ENCODE assay signal across 14 cellular contexts in genomic region chr11:63851354-63851753, GRCh38. TPM values are rescaled to one million over a fixed set of nuclear protein-coding genes. Genes with fewer than 3 reads are reported as not detected.
DNase-seq lines count a peak whose midpoint lies in the region; ATAC-seq and TF ChIP-seq lines count a peak whose summit lies in the region.
"Had no signal": no experiment of that assay in that cellular context is flagged by ENCODE, and none has a peak within 500 bp of the region (broad histone marks: within the 10 kb centered on the region; RNA-seq: fewer than 3 reads in every experiment).

No MANE protein-coding gene starts in this region.

- peaks cover 5% of the 10 kb centered on the region for H3K27me3 Mint-ChIP-seq in GM23338 (ENCODE audit: insufficient read depth, low read depth, poor library complexity)
- no peaks in the 10 kb centered on the region for H3K27me3 Mint-ChIP-seq in T-helper 2 cell treated with Interferon-gamma antibody and Interleukin-4, amounts not matched to agents 5 μg/mL and 100 μg/mL, for 36 hours (ENCODE audit: low read depth)
- no peaks in the 10 kb centered on the region for H3K27me3 Mint-ChIP-seq in stimulated activated memory B cell treated with anti-CD40 and anti-IgM and Interleukin-4, amounts not matched to agents 10 μg/mL and 1 μg/mL and 100 μg/mL, for 72 hours

- 0 out of 2 replicates have a peak overlapping the region, but pooled peaks have one; percentile 63 for H3K27ac ChIP-seq in GM23338 (ENCODE audit: low read depth)
- peak overlapping the region; percentile 63 for H3K27ac ChIP-seq in hepatocyte
- H3K27ac ChIP-seq in left lung = peak overlapping the region in 1 of 2 donors; percentile 46
- H3K27ac ChIP-seq: upper lobe of right lung had no signal

- peaks cover 30% of the 10 kb centered on the region for H3K36me3 Mint-ChIP-seq in GM23338 (ENCODE audit: low read depth)
- H3K36me3 Mint-ChIP-seq in T-helper 2 cell treated with Interferon-gamma antibody and Interleukin-4, amounts not matched to agents 5 μg/mL and 100 μg/mL, for 36 hours (ENCODE audit: low read depth) = peaks cover 32% of the 10 kb centered on the region
- H3K36me3 Mint-ChIP-seq in stimulated activated memory B cell treated with anti-CD40 and anti-IgM and Interleukin-4, amounts not matched to agents 10 μg/mL and 1 μg/mL and 100 μg/mL, for 72 hours = peaks cover 19% of the 10 kb centered on the region

- H3K4me1 Mint-ChIP-seq in GM23338 = peaks cover 30% of the 10 kb centered on the region
- peaks cover 54% of the 10 kb centered on the region for H3K4me1 Mint-ChIP-seq in T-helper 2 cell treated with Interferon-gamma antibody and Interleukin-4, amounts not matched to agents 5 μg/mL and 100 μg/mL, for 36 hours (ENCODE audit: low read depth)
- H3K4me1 Mint-ChIP-seq in stimulated activated memory B cell treated with anti-CD40 and anti-IgM and Interleukin-4, amounts not matched to agents 10 μg/mL and 1 μg/mL and 100 μg/mL, for 72 hours = peaks cover 46% of the 10 kb centered on the region

- 64% methylated on average over 2 of the region's 2 CpGs for WGBS in hepatocyte (ENCODE audit: low lambda C conversion rate, missing lambda C conversion rate)

- ATAC-seq in GM23338 = no peak
- ATAC-seq in stimulated activated memory B cell treated with anti-CD40 and anti-IgM and Interleukin-4, amounts not matched to agents 10 μg/mL and 1 μg/mL and 100 μg/mL, for 72 hours = no peak
- ATAC-seq in HG02623 (IDR thresholded peaks at IDR 0.05; ENCODE audit: unreplicated experiment) = no peak
- ATAC-seq in left lung = no peak
- no peak for ATAC-seq in HG03280 (IDR thresholded peaks at IDR 0.05; ENCODE audit: unreplicated experiment)
- no peak for ATAC-seq in GM19023 (IDR thresholded peaks at IDR 0.05; ENCODE audit: unreplicated experiment)
- ATAC-seq: esophagus mucosa, K562, upper lobe of right lung had no signal

- H3K9me3 ChIP-seq in hepatocyte (ENCODE audit: low read depth) (no peaks in the 10 kb centered on the region), left lung (no peaks in the 10 kb centered on the region)
- H3K9me3 ChIP-seq: upper lobe of right lung had no signal

- peaks cover 4% of the 10 kb centered on the region; the same call in 1 of the 3 replicates for H3K9me3 Mint-ChIP-seq in GM23338
- H3K9me3 Mint-ChIP-seq in T-helper 2 cell treated with Interferon-gamma antibody and Interleukin-4, amounts not matched to agents 5 μg/mL and 100 μg/mL, for 36 hours = no peaks in the 10 kb centered on the region
- H3K9me3 Mint-ChIP-seq in stimulated activated memory B cell treated with anti-CD40 and anti-IgM and Interleukin-4, amounts not matched to agents 10 μg/mL and 1 μg/mL and 100 μg/mL, for 72 hours = no peaks in the 10 kb centered on the region

- H3K27ac Mint-ChIP-seq in GM23338 = no peak overlapping the region
- peak overlapping the region; percentile 78 for H3K27ac Mint-ChIP-seq in T-helper 2 cell treated with Interferon-gamma antibody and Interleukin-4, amounts not matched to agents 5 μg/mL and 100 μg/mL, for 36 hours
- peak overlapping the region; percentile 20 for H3K27ac Mint-ChIP-seq in stimulated activated memory B cell treated with anti-CD40 and anti-IgM and Interleukin-4, amounts not matched to agents 10 μg/mL and 1 μg/mL and 100 μg/mL, for 72 hours

- H3K36me3 ChIP-seq in GM23338 (ENCODE audit: insufficient read depth) = peaks cover 4% of the 10 kb centered on the region; the same call in 1 of the 2 replicates
- no peaks in the 10 kb centered on the region for H3K36me3 ChIP-seq in hepatocyte (replicated peaks; ENCODE audit: insufficient read depth, low read depth)
- H3K36me3 ChIP-seq in left lung = peaks cover 0 to 20% of the 10 kb centered on the region in 2 donors

- intact Hi-C loops in left lung (cut with DNase I) = no loop called here

- H3K4me3 ChIP-seq in GM23338 = no peak overlapping the region
- no peak overlapping the region for H3K4me3 ChIP-seq in hepatocyte
- H3K4me3 ChIP-seq in left lung = no peak overlapping the region
- H3K4me3 ChIP-seq: K562, upper lobe of right lung had no signal

- H3K27me3 ChIP-seq in GM23338 (ENCODE audit: insufficient read depth) (no peaks in the 10 kb centered on the region), hepatocyte (no peaks in the 10 kb centered on the region), left lung (no peaks in the 10 kb centered on the region)
- H3K27me3 ChIP-seq: upper lobe of right lung had no signal

- H3K4me3 Mint-ChIP-seq in GM23338 = no peak overlapping the region; the same call in 2 of the 3 replicates
- H3K4me3 Mint-ChIP-seq in T-helper 2 cell treated with Interferon-gamma antibody and Interleukin-4, amounts not matched to agents 5 μg/mL and 100 μg/mL, for 36 hours = peak overlapping the region; percentile 66
- H3K4me3 Mint-ChIP-seq in stimulated activated memory B cell treated with anti-CD40 and anti-IgM and Interleukin-4, amounts not matched to agents 10 μg/mL and 1 μg/mL and 100 μg/mL, for 72 hours = peak overlapping the region; percentile 57

- no peak for TF ChIP-seq CTCF in GM23338 (conservative IDR thresholded peaks at IDR 0.05; ENCODE audit: low read depth in 2 of 2)
- TF ChIP-seq CTCF in hepatocyte (IDR thresholded peaks at IDR 0.05; ENCODE audit: poor library complexity) = no peak
- no peak for TF ChIP-seq CTCF in left lung (IDR thresholded peaks at IDR 0.05)

- peaks cover 4% of the 10 kb centered on the region; the same call in 1 of the 2 replicates for H3F3A ChIP-seq in GM23338 (replicated peaks; ENCODE audit: low read depth)

- H3K79me2 ChIP-seq in GM23338 (replicated peaks; ENCODE audit: insufficient read depth) (peaks cover 99% of the 10 kb centered on the region), hepatocyte (peaks cover 97% of the 10 kb centered on the region)

- DNase-seq in GM23338 (ENCODE audit: low spot score) = no peak
- DNase-seq in T-helper 2 cell treated with Interferon-gamma antibody and Interleukin-4, amounts not matched to agents 5 μg/mL and 100 μg/mL, for 36 hours (ENCODE audit: low spot score) = no peak
- no peak for DNase-seq in hepatocyte (ENCODE audit: low spot score)
- DNase-seq in left lung = no peak
- DNase-seq: activated CD4-positive, CD25-positive, alpha-beta regulatory T cell; DMS79; occipital lobe; upper lobe of right lung had no signal

- H4K20me1 ChIP-seq in GM23338 (replicated peaks; ENCODE audit: insufficient read depth) = peaks cover 54% of the 10 kb centered on the region
- peaks cover 31% of the 10 kb centered on the region for H4K20me1 ChIP-seq in hepatocyte (ENCODE audit: insufficient read depth, poor library complexity, severe bottlenecking)

- H3K4me2 ChIP-seq in GM23338 (no peak overlapping the region), hepatocyte (peak overlapping the region; percentile 44)

- no peak overlapping the region for H2AFZ ChIP-seq in GM23338
- no peak overlapping the region for H2AFZ ChIP-seq in hepatocyte

- peaks cover 18% of the 10 kb centered on the region for H3K4me1 ChIP-seq in GM23338 (ENCODE audit: insufficient read depth)
- H3K4me1 ChIP-seq in hepatocyte (ENCODE audit: insufficient read depth) = peaks cover 42% of the 10 kb centered on the region
- H3K4me1 ChIP-seq in left lung = peaks cover 13 to 69% of the 10 kb centered on the region in 2 donors

- H3K9me2 ChIP-seq in GM23338 (ENCODE audit: insufficient read depth) (no peaks in the 10 kb centered on the region), hepatocyte (replicated peaks; ENCODE audit: insufficient read depth) (no peaks in the 10 kb centered on the region)

TF ChIP-seq in GM23338, 12 proteins besides CTCF, POLR2A, EP300 and RAD21 (continues in another document):
- no peak for TF ChIP-seq NANOG (IDR thresholded peaks at IDR 0.05; ENCODE audit: borderline replicate concordance)

RNA-seq across cellular contexts. Expression of gene MARK2, which starts 12.4 kb away (rescaled TPM):
- 42.6 and 45.9 TPM in 2 replicates for total RNA-seq in GM23338 (2014; rRNA removed; shearing (Covaris generic))
- 15.8 and 18.7 TPM in 2 replicates for polyA plus RNA-seq in GM23338 (2016; fragmentation: Nextera tagmentation; extraction: Ambion mirVana)
- total RNA-seq in hepatocyte = 22.4 and 24.1 TPM in 2 replicates
- 40.8 and 48.2 TPM in 2 replicates for polyA plus RNA-seq in hepatocyte
- total RNA-seq in left lung = 10 to 100 TPM; 38.9 to 45.5 TPM

RNA-seq across cellular contexts. Expression of gene SPINDOC, which starts 38.1 kb away (rescaled TPM):
- 65.5 and 84.7 TPM in 2 replicates for total RNA-seq in GM23338 (2014; rRNA removed; shearing (Covaris generic))
- polyA plus RNA-seq in GM23338 (2016; fragmentation: Nextera tagmentation; extraction: Ambion mirVana) (9.4 and 12.9 TPM in 2 replicates), hepatocyte (5.4 and 9.9 TPM in 2 replicates)
- total RNA-seq in hepatocyte (24.0 and 25.2 TPM in 2 replicates), left lung (10 to 100 TPM; 20.3 to 21.7 TPM)
